33 cellular contexts compared by ENCODE assay signal in the genomic region with DNA sequence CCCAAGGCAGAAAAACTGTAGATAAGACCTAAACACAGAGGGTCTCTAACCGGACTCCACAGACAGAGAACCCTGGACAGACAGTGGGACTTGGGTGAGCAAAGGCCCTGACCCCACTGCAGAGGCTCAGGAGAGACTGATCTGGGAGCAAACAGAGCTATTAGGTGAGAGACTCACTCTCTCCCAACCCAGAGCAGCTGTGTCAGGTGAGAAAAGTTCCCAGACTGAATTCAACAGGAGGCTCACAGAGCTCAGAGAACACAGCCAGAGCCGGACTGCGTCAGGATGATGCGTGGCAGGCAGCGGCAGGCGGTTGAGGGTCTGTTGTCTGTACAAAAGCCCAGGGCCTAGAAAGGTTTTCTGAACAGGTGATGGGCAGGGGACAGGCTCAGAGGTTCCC. TPM values are rescaled to one million over a fixed set of nuclear protein-coding genes. Genes with fewer than 3 reads are reported as not detected.
"Had no signal": no experiment of that assay in that cellular context is flagged by ENCODE, and none has a peak within 500 bp of the region (broad histone marks: within the 10 kb centered on the region; RNA-seq: fewer than 3 reads in every experiment).

No MANE protein-coding gene starts in this region.

- H3K4me1 ChIP-seq: adrenal gland had no signal

- H3K4me3 Mint-ChIP-seq: activated CD4-positive, alpha-beta T cell treated with anti-CD3 and anti-CD28 coated beads, Interleukin-2, amount 10 ng/mL, durations not matched to agents 24 days and 14 days; activated CD8-positive, alpha-beta T cell treated with anti-CD3 and anti-CD28 coated beads for 36 hours; activated naive CD4-positive, alpha-beta T cell treated with anti-CD3 and anti-CD28 coated beads, Interleukin-2, amount 50 U/mL, for 24 hours; activated T-cell treated with anti-CD3 and anti-CD28 coated beads, Interleukin-2, amount 50 U/mL, for 72 hours; activated T-helper 17 cell treated with anti-CD3 and anti-CD28 coated beads, Interleukin-2, amount 50 U/mL, for 72 hours; brain; IgD-negative memory B cell had no signal

- FAIRE-seq: astrocyte had no signal

- H3K36me3 ChIP-seq: adrenal gland had no signal

- H3K4me3 ChIP-seq: adrenal gland had no signal

- H3K27ac Mint-ChIP-seq: activated CD4-positive, alpha-beta T cell treated with anti-CD3 and anti-CD28 coated beads, Interleukin-2, amount 10 ng/mL, durations not matched to agents 24 days and 14 days; activated CD8-positive, alpha-beta T cell treated with anti-CD3 and anti-CD28 coated beads for 36 hours; activated naive CD4-positive, alpha-beta T cell treated with anti-CD3 and anti-CD28 coated beads, Interleukin-2, amount 50 U/mL, for 24 hours; activated T-cell treated with anti-CD3 and anti-CD28 coated beads, Interleukin-2, amount 50 U/mL, for 72 hours; activated T-helper 17 cell treated with anti-CD3 and anti-CD28 coated beads, Interleukin-2, amount 50 U/mL, for 72 hours; brain; IgD-negative memory B cell had no signal

- H3K27ac ChIP-seq: adrenal gland had no signal

- DNase-seq: activated CD4-positive, alpha-beta T cell treated with anti-CD3 and anti-CD28 coated beads, Interleukin-2, amount 10 ng/mL, durations not matched to agents 24 days and 14 days; activated CD4-positive, alpha-beta T cell treated with anti-CD3 and anti-CD28 coated beads, Interleukin-2, amount 50 U/mL, for 4 hours; activated CD8-positive, alpha-beta T cell treated with anti-CD3 and anti-CD28 coated beads for 36 hours; activated effector memory CD4-positive, alpha-beta T cell treated with anti-CD3 and anti-CD28 coated beads, Interleukin-2, amount 50 U/mL, for 16 hours; activated naive CD4-positive, alpha-beta T cell; activated T-cell treated with anti-CD3 and anti-CD28 coated beads, Interleukin-2, amount 50 U/mL, for 1 hour; activated T-cell treated with anti-CD3 and anti-CD28 coated beads, Interleukin-2, amount 50 U/mL, for 72 hours; adrenal gland; caudate nucleus; KG1; MM.1S; MV-4-11; NCI-H1092; NCI-H1436 treated with DMSO at 0.1 percent for 48 hours; NCI-H1694 treated with DMSO at 0.1 percent for 48 hours; NCI-H2029; NCI-H2107; NCI-H345; NCI-H524 treated with DMSO at 0.1 percent for 48 hours; Right ventricle myocardium superior; SW 1271; T-helper 1 cell; T1000 had no signal

- H3K36me3 Mint-ChIP-seq: activated naive CD4-positive, alpha-beta T cell treated with anti-CD3 and anti-CD28 coated beads, Interleukin-2, amount 50 U/mL, for 24 hours; brain; IgD-negative memory B cell had no signal

- ATAC-seq: activated CD8-positive, alpha-beta T cell treated with anti-CD3 and anti-CD28 coated beads for 36 hours; activated T-cell treated with anti-CD3 and anti-CD28 coated beads, Interleukin-2, amount 50 U/mL, for 72 hours; activated T-helper 17 cell treated with anti-CD3 and anti-CD28 coated beads, Interleukin-2, amount 50 U/mL, for 72 hours had no signal

- H3K9me3 ChIP-seq: adrenal gland had no signal

- H3K27me3 Mint-ChIP-seq: activated T-helper 17 cell treated with anti-CD3 and anti-CD28 coated beads, Interleukin-2, amount 50 U/mL, for 72 hours had no signal

RNA-seq across cellular contexts. Expression of a gene that starts 5.5 kb away (rescaled TPM):
- total RNA-seq: activated CD4-positive, alpha-beta T cell treated with anti-CD3 and anti-CD28 coated beads, Interleukin-2, amount 10 ng/mL, durations not matched to agents 24 days and 14 days; activated CD8-positive, alpha-beta T cell treated with anti-CD3 and anti-CD28 coated beads for 36 hours; adrenal gland; bronchial epithelial cell; LHCN-M2; Right ventricle myocardium superior had no signal
- polyA plus RNA-seq: IgD-negative memory B cell had no signal

RNA-seq across cellular contexts. Expression of a gene that starts 40.2 kb away (rescaled TPM):
- total RNA-seq: activated CD4-positive, alpha-beta T cell treated with anti-CD3 and anti-CD28 coated beads, Interleukin-2, amount 10 ng/mL, durations not matched to agents 24 days and 14 days; activated CD8-positive, alpha-beta memory T cell treated with anti-CD3 and anti-CD28 coated beads for 36 hours; activated CD8-positive, alpha-beta T cell treated with anti-CD3 and anti-CD28 coated beads for 36 hours; activated T-cell treated with anti-CD3 and anti-CD28 coated beads, Interleukin-2, amount 50 U/mL, for 72 hours; activated T-helper 17 cell treated with anti-CD3 and anti-CD28 coated beads, Interleukin-2, amount 50 U/mL, for 72 hours; astrocyte; bronchial epithelial cell; LHCN-M2; NCI-H460; Right ventricle myocardium superior; T-helper 2 cell treated with Interferon-gamma antibody and Interleukin-4, amounts not matched to agents 100 ng/mL and 5 ng/mL, for 36 hours had no signal
- polyA plus RNA-seq: IgD-negative memory B cell had no signal

RNA-seq across cellular contexts. Expression of a gene that starts 55.8 kb away (rescaled TPM):
- total RNA-seq: activated CD4-positive, alpha-beta T cell treated with anti-CD3 and anti-CD28 coated beads, Interleukin-2, amount 10 ng/mL, durations not matched to agents 24 days and 14 days; activated CD8-positive, alpha-beta memory T cell treated with anti-CD3 and anti-CD28 coated beads for 36 hours; activated CD8-positive, alpha-beta T cell treated with anti-CD3 and anti-CD28 coated beads for 36 hours; activated T-cell treated with anti-CD3 and anti-CD28 coated beads, Interleukin-2, amount 50 U/mL, for 72 hours; activated T-helper 17 cell treated with anti-CD3 and anti-CD28 coated beads, Interleukin-2, amount 50 U/mL, for 72 hours; bronchial epithelial cell; LHCN-M2; NCI-H460; Right ventricle myocardium superior; T-helper 2 cell treated with Interferon-gamma antibody and Interleukin-4, amounts not matched to agents 100 ng/mL and 5 ng/mL, for 36 hours had no signal
- polyA plus RNA-seq: IgD-negative memory B cell had no signal
